Comparison of ENCODE assay signal across 1 cellular context in the genomic region with DNA sequence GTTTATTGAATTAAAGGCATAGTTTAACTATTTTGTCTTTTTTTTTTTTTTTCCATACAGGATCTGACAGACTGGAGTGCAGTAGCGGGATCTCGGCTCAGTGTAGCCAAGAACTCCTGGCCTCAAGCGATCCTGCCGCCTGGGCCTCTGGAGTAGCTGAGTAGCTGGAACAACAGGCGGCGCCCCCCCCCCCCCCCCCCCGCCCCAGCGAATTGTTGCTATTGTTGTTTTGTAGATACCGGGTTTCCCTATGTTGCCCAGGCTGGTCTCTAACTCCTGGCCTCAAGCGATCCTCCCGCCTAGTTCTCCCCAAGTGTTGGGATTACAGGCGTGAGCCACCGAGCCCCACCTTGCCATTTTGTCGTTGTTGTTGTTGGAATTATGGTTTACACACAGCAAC.
TF ChIP-seq lines count a peak whose summit lies in the region.

No MANE protein-coding gene starts in this region.

TF ChIP-seq in WTC11, 78 proteins besides CTCF, POLR2A, EP300 and RAD21 (continued from another document):
- TF ChIP-seq ATF6 (CRISPR knock-in tag; IDR thresholded peaks at IDR 0.05) (no peak), ELF4 (CRISPR knock-in tag; IDR thresholded peaks at IDR 0.05; ENCODE audit: low read depth) (no peak), PRDM15 (CRISPR knock-in tag; IDR thresholded peaks at IDR 0.05) (no peak), GABPB1 (CRISPR knock-in tag; IDR thresholded peaks at IDR 0.05) (no peak), SMAD4 (CRISPR knock-in tag; IDR thresholded peaks at IDR 0.05) (no peak), PRRX2 (CRISPR knock-in tag; IDR thresholded peaks at IDR 0.05) (no peak), ESRRA (CRISPR knock-in tag; IDR thresholded peaks at IDR 0.05; ENCODE audit: borderline replicate concordance) (no peak), E2F5 (CRISPR knock-in tag; IDR thresholded peaks at IDR 0.05) (no peak), JAZF1 (CRISPR knock-in tag; IDR thresholded peaks at IDR 0.05) (no peak)
- TF ChIP-seq, protein P1, sequence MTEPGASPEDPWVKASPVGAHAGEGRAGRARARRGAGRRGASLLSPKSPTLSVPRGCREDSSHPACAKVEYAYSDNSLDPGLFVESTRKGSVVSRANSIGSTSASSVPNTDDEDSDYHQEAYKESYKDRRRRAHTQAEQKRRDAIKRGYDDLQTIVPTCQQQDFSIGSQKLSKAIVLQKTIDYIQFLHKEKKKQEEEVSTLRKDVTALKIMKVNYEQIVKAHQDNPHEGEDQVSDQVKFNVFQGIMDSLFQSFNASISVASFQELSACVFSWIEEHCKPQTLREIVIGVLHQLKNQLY (CRISPR knock-in tag; IDR thresholded peaks at IDR 0.05): no peak
- TF ChIP-seq, protein P2, sequence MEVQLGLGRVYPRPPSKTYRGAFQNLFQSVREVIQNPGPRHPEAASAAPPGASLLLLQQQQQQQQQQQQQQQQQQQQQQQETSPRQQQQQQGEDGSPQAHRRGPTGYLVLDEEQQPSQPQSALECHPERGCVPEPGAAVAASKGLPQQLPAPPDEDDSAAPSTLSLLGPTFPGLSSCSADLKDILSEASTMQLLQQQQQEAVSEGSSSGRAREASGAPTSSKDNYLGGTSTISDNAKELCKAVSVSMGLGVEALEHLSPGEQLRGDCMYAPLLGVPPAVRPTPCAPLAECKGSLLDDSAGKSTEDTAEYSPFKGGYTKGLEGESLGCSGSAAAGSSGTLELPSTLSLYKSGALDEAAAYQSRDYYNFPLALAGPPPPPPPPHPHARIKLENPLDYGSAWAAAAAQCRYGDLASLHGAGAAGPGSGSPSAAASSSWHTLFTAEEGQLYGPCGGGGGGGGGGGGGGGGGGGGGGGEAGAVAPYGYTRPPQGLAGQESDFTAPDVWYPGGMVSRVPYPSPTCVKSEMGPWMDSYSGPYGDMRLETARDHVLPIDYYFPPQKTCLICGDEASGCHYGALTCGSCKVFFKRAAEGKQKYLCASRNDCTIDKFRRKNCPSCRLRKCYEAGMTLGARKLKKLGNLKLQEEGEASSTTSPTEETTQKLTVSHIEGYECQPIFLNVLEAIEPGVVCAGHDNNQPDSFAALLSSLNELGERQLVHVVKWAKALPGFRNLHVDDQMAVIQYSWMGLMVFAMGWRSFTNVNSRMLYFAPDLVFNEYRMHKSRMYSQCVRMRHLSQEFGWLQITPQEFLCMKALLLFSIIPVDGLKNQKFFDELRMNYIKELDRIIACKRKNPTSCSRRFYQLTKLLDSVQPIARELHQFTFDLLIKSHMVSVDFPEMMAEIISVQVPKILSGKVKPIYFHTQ (CRISPR knock-in tag; IDR thresholded peaks at IDR 0.05): no peak
- TF ChIP-seq, protein P3, sequence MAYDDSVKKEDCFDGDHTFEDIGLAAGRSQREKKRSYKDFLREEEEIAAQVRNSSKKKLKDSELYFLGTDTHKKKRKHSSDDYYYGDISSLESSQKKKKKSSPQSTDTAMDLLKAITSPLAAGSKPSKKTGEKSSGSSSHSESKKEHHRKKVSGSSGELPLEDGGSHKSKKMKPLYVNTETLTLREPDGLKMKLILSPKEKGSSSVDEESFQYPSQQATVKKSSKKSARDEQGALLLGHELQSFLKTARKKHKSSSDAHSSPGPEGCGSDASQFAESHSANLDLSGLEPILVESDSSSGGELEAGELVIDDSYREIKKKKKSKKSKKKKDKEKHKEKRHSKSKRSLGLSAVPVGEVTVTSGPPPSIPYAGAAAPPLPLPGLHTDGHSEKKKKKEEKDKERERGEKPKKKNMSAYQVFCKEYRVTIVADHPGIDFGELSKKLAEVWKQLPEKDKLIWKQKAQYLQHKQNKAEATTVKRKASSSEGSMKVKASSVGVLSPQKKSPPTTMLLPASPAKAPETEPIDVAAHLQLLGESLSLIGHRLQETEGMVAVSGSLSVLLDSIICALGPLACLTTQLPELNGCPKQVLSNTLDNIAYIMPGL (CRISPR knock-in tag; IDR thresholded peaks at IDR 0.05): no peak
